Comparison of ENCODE assay signal across 22 cellular contexts in genomic region chr12:18551703-18552102, GRCh38.
"Had no signal": no experiment of that assay in that cellular context is flagged by ENCODE, and none has a peak within 500 bp of the region (broad histone marks: within the 10 kb centered on the region; RNA-seq: fewer than 3 reads in every experiment).

No MANE protein-coding gene starts in this region.

- H3K27me3 Mint-ChIP-seq: naive thymus-derived CD4-positive, alpha-beta T cell; type B pancreatic cell had no signal

- FAIRE-seq: endothelial cell of umbilical vein, kidney, urothelium cell line had no signal

- H3K27ac ChIP-seq: colonic mucosa, gastrocnemius medialis, left ventricle myocardium inferior, lower lobe of right lung, ovary, right lobe of liver, suprapubic skin, thyroid gland had no signal

- H3K4me3 ChIP-seq: colonic mucosa, gastrocnemius medialis, left ventricle myocardium inferior, lower lobe of right lung, ovary, right lobe of liver, suprapubic skin, thyroid gland had no signal

- H3K9me3 ChIP-seq: colonic mucosa, gastrocnemius medialis, left ventricle myocardium inferior, lower lobe of right lung, ovary, right lobe of liver, suprapubic skin, thyroid gland had no signal

- H3K4me1 Mint-ChIP-seq: immature natural killer cell; naive thymus-derived CD4-positive, alpha-beta T cell; stimulated activated effector memory CD8-positive, alpha-beta T cell treated with anti-CD3 and anti-CD28 coated beads, Interleukin-12 subunit alpha, Interleukin-12 subunit beta, amount 100 ng/mL, for 72 hours had no signal

- H3K36me3 Mint-ChIP-seq: immature natural killer cell; naive thymus-derived CD4-positive, alpha-beta T cell; stimulated activated effector memory CD8-positive, alpha-beta T cell treated with anti-CD3 and anti-CD28 coated beads, Interleukin-12 subunit alpha, Interleukin-12 subunit beta, amount 100 ng/mL, for 72 hours had no signal

- H3K9me3 Mint-ChIP-seq: nephron progenitor cell, type B pancreatic cell had no signal

- H3K36me3 ChIP-seq: colonic mucosa, gastrocnemius medialis, left ventricle myocardium inferior, lower lobe of right lung, ovary, right lobe of liver, suprapubic skin, thyroid gland had no signal

- DNase-seq: colonic mucosa; dermis blood vessel endothelial cell; gastrocnemius medialis; immature natural killer cell; kidney; left cardiac atrium; left ventricle myocardium inferior; lower lobe of right lung; naive thymus-derived CD4-positive, alpha-beta T cell; nephron progenitor cell; ovary; retina; right lobe of liver; stimulated activated CD4-positive, alpha-beta T cell treated with anti-CD3 and anti-CD28 coated beads, Interleukin-4, amount 100 ng/mL, for 1 hour; stimulated activated CD8-positive, alpha-beta memory T cell treated with anti-CD3 and anti-CD28 coated beads, Interleukin-4, amount 100 ng/mL, for 48 hours; stimulated activated naive CD8-positive, alpha-beta T cell treated with anti-CD3 and anti-CD28 coated beads, Interleukin-15, Interleukin-2, amounts not matched to agents 100 U/mL and 50 U/mL, for 24 hours; thyroid gland had no signal

- H3K27ac Mint-ChIP-seq: immature natural killer cell; naive thymus-derived CD4-positive, alpha-beta T cell; stimulated activated effector memory CD8-positive, alpha-beta T cell treated with anti-CD3 and anti-CD28 coated beads, Interleukin-12 subunit alpha, Interleukin-12 subunit beta, amount 100 ng/mL, for 72 hours; type B pancreatic cell had no signal

- H3K4me1 ChIP-seq: colonic mucosa, gastrocnemius medialis, lower lobe of right lung, suprapubic skin had no signal

- H3K27me3 ChIP-seq: colonic mucosa, gastrocnemius medialis, ovary, right lobe of liver, suprapubic skin, thyroid gland had no signal

- H3K4me3 Mint-ChIP-seq: immature natural killer cell; naive thymus-derived CD4-positive, alpha-beta T cell; nephron progenitor cell; stimulated activated effector memory CD8-positive, alpha-beta T cell treated with anti-CD3 and anti-CD28 coated beads, Interleukin-12 subunit alpha, Interleukin-12 subunit beta, amount 100 ng/mL, for 72 hours; type B pancreatic cell had no signal

- ATAC-seq: gastrocnemius medialis; left cardiac atrium; lower lobe of right lung; naive thymus-derived CD4-positive, alpha-beta T cell; right lobe of liver; stimulated activated effector memory CD8-positive, alpha-beta T cell treated with anti-CD3 and anti-CD28 coated beads, Interleukin-12 subunit alpha, Interleukin-12 subunit beta, amount 100 ng/mL, for 72 hours; stimulated activated naive CD8-positive, alpha-beta T cell treated with anti-CD3 and anti-CD28 coated beads, Interleukin-15, Interleukin-2, amounts not matched to agents 100 U/mL and 50 U/mL, for 24 hours had no signal
